In the genomic region with DNA sequence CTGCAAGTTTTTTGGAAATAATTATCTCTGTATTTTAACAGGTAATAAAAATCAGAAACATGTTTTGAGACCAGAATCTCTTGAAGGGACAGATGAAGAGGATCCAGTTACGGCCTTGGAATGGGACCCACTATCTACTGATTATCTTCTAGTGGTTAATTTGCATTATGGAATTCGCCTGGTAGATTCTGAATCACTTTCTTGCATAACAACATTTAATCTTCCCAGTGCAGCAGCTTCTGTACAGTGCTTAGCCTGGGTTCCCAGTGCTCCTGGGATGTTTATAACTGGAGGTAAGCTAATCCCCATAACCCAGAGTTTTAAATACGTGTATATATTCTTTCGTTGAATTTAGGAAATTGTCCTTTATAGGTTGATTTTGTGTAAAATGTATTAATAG, we compare ENCODE assay signal across 26 cellular contexts.
"Had no signal": no experiment of that assay in that cellular context is flagged by ENCODE, and none has a peak within 500 bp of the region (broad histone marks: within the 10 kb centered on the region; RNA-seq: fewer than 3 reads in every experiment).

No MANE protein-coding gene starts in this region.

- H3K4me3 ChIP-seq: K562, SJSA1 had no signal

- DNase-seq: activated CD4-positive, alpha-beta memory T cell treated with anti-CD3 and anti-CD28 coated beads for 36 hours; activated CD4-positive, alpha-beta T cell treated with anti-CD3 and anti-CD28 coated beads, Interleukin-2, amount 10 ng/mL, durations not matched to agents 7 days and 5 days; activated CD4-positive, CD25-positive, alpha-beta regulatory T cell; activated CD8-positive, alpha-beta memory T cell treated with anti-CD3 and anti-CD28 coated beads for 24 hours; activated effector memory CD4-positive, alpha-beta T cell treated with anti-CD3 and anti-CD28 coated beads, Interleukin-2, amount 50 U/mL, for 16 hours; activated naive CD4-positive, alpha-beta T cell treated with Interleukin-2 at 50 U/mL for 16 hours; activated T-cell treated with anti-CD3 and anti-CD28 coated beads, Interleukin-2, amount 50 U/mL, for 4 hours; caudate nucleus; Kasumi-1; NCI-H1048; NCI-H1417; NCI-H1930; NCI-H345; NCI-H510A; NCI-H526 treated with DMSO at 0.1 percent for 48 hours; NCI-H82; NK-92 treated with Interleukin-12 subunit alpha and Interleukin-12 subunit beta, amount 100 ng/mL, for 24 hours; OCI-M1; Right ventricle myocardium superior; RPMI8226; T-cell; T-helper 2 cell had no signal

- H3K27me3 ChIP-seq: SJSA1 had no signal

- ATAC-seq: activated T-cell treated with anti-CD3 and anti-CD28 coated beads, Interleukin-2, amount 50 U/mL, for 4 hours; K562; Panc1; T-cell had no signal

- H3K27ac ChIP-seq: SJSA1, VCaP had no signal

- H3K9me3 ChIP-seq: SJSA1 had no signal

- H3K36me3 ChIP-seq: SJSA1 had no signal

- FAIRE-seq: K562 had no signal
